Comparison of ENCODE assay signal across 1 cellular context in genomic region chr5:154937718-154938466, GRCh38.
TF ChIP-seq lines count a peak whose summit lies in the region.

GEMIN5 (minus strand) TSS chr5:154938211; CDS start chr5:154938133, 78 bp downstream.

TF ChIP-seq in GM12878, 131 proteins besides CTCF, POLR2A, EP300 and RAD21 (continued from another document and continues in another):
- no peak for TF ChIP-seq ZNF592 (IDR thresholded peaks at IDR 0.05)
- TF ChIP-seq FOS (IDR thresholded peaks at IDR 0.05; ENCODE audit: borderline replicate concordance, extremely low read depth, insufficient read length): no peak
- peak; percentile 77 for TF ChIP-seq CREB1 (IDR thresholded peaks at IDR 0.05; ENCODE audit: low read depth)
- 0 out of 2 replicates have a peak, but pooled peaks have one; percentile 63 for TF ChIP-seq NBN (IDR thresholded peaks at IDR 0.05)
- no peak for TF ChIP-seq MEF2B (IDR thresholded peaks at IDR 0.05; ENCODE audit: partially characterized antibody, poor library complexity, severe bottlenecking)
- peak; percentile 75 for TF ChIP-seq IKZF1 (conservative IDR thresholded peaks at IDR 0.05)
- no peak for TF ChIP-seq SKIL (IDR thresholded peaks at IDR 0.05; ENCODE audit: low read depth, poor library complexity, severe bottlenecking)
- no peak for TF ChIP-seq KAT2A (conservative IDR thresholded peaks at IDR 0.05; ENCODE audit: control insufficient read depth, low read depth, low read length)
- TF ChIP-seq EED (IDR thresholded peaks at IDR 0.05; ENCODE audit: low read depth): no peak
- peak; percentile 88 for TF ChIP-seq SMARCA5 (IDR thresholded peaks at IDR 0.05)
- peak; percentile 80 for TF ChIP-seq NKRF (conservative IDR thresholded peaks at IDR 0.05)
- no peak for TF ChIP-seq PBX3 (IDR thresholded peaks at IDR 0.05; ENCODE audit: insufficient replicate concordance, low read depth, low read length)
- 0 out of 3 replicates have a peak, but pooled peaks of 1 of the 2 experiments have one; percentile 14 for TF ChIP-seq EGR1 (IDR thresholded peaks at IDR 0.05; ENCODE audit: borderline replicate concordance in 1 of 2, low read depth in 2 of 2, low read length in 2 of 2)
- no peak for TF ChIP-seq MYB (IDR thresholded peaks at IDR 0.05; ENCODE audit: borderline replicate concordance, low read depth, low read length)
- no peak for TF ChIP-seq CEBPZ (IDR thresholded peaks at IDR 0.05; ENCODE audit: low read depth, low read length)
- peak; percentile 33; the same call in 1 of the 2 replicates for TF ChIP-seq ZBTB40 (IDR thresholded peaks at IDR 0.05; ENCODE audit: borderline replicate concordance)
- TF ChIP-seq PRDM15 (CRISPR knock-in tag; IDR thresholded peaks at IDR 0.05): no peak
- no peak for TF ChIP-seq ZNF274 (IDR thresholded peaks at IDR 0.05; ENCODE audit: insufficient read depth, insufficient read length)
- no peak for TF ChIP-seq ZZZ3 (IDR thresholded peaks at IDR 0.05; ENCODE audit: control insufficient read depth, insufficient read length, low read depth)
- no peak for TF ChIP-seq SUZ12 (IDR thresholded peaks at IDR 0.05; ENCODE audit: unreplicated experiment)
- peak; percentile 30; the same call in 1 of the 2 replicates for TF ChIP-seq TCF12 (IDR thresholded peaks at IDR 0.05; ENCODE audit: low read depth, low read length)
- TF ChIP-seq CHD4 (IDR thresholded peaks at IDR 0.05): no peak
- no peak for TF ChIP-seq ATF3 (IDR thresholded peaks at IDR 0.05; ENCODE audit: borderline replicate concordance, extremely low read depth, low read depth, low read length)
- peak; percentile 29; the same call in 1 of the 2 replicates for TF ChIP-seq NR2F1 (conservative IDR thresholded peaks at IDR 0.05)
- no peak for TF ChIP-seq WRNIP1 (IDR thresholded peaks at IDR 0.05; ENCODE audit: borderline replicate concordance, low read depth, low read length)
- peak; percentile 75; the same call in 1 of the 2 replicates for TF ChIP-seq PML (IDR thresholded peaks at IDR 0.05; ENCODE audit: low read length)
- TF ChIP-seq BCLAF1 (IDR thresholded peaks at IDR 0.05): no peak
- TF ChIP-seq NFYA (IDR thresholded peaks at IDR 0.05; ENCODE audit: borderline replicate concordance, low read depth, low read length): no peak
